Comparison of ENCODE assay signal across 9 cellular contexts in the genomic region with DNA sequence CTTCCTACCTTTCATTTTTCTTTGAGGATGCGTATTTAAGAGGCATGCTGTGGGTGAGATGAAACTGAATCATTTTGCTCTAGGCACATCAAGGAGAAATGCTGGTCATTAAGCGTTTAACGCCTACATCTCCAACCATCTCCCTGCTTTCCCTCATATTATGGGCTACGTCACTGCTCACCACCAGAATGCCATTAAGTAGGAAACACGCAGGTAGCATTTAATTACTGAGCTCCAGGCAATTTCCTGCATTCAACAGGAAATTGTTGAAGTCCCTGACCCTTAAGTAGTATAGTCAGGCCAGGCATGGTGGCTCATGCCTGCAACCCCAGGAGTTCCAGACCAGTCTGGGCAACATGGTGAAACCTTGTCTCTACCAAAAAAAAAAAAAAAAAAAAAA.
"Had no signal": no experiment of that assay in that cellular context is flagged by ENCODE, and none has a peak within 500 bp of the region (broad histone marks: within the 10 kb centered on the region; RNA-seq: fewer than 3 reads in every experiment).

No MANE protein-coding gene starts in this region.

- H3K27me3 ChIP-seq: foreskin keratinocyte, ovary, tibial artery had no signal

- H3K36me3 ChIP-seq: ovary, tibial artery had no signal

- H3K9me3 ChIP-seq: ovary, tibial artery had no signal

- ATAC-seq: activated T-cell treated with anti-CD3 and anti-CD28 coated beads, Interleukin-2, amount 50 U/mL, for 4 hours; foreskin keratinocyte had no signal

- H3K9me3 Mint-ChIP-seq: activated T-cell treated with anti-CD3 and anti-CD28 coated beads, Interleukin-2, amount 50 U/mL, for 4 hours had no signal

- H3K27ac ChIP-seq: foreskin keratinocyte, ovary had no signal

- DNase-seq: activated CD4-positive, CD25-positive, alpha-beta regulatory T cell; activated naive CD4-positive, alpha-beta T cell treated with Interleukin-2 at 50 U/mL for 16 hours; activated T-cell treated with anti-CD3 and anti-CD28 coated beads, Interleukin-2, amount 50 U/mL, for 4 hours; foreskin keratinocyte; ovary; retina; T-helper 2 cell; tibial artery had no signal

- H3K4me3 ChIP-seq: ovary, skin epidermis, tibial artery had no signal

- H3K4me3 Mint-ChIP-seq: activated T-cell treated with anti-CD3 and anti-CD28 coated beads, Interleukin-2, amount 50 U/mL, for 4 hours had no signal
